In genomic region chr9:121870271-121870670, GRCh38 we compare ENCODE assay signal across 19 cellular contexts.
DNase-seq lines count a peak whose midpoint lies in the region; ATAC-seq and TF ChIP-seq lines count a peak whose summit lies in the region.
"Had no signal": no experiment of that assay in that cellular context is flagged by ENCODE, and none has a peak within 500 bp of the region (broad histone marks: within the 10 kb centered on the region; RNA-seq: fewer than 3 reads in every experiment).

No MANE protein-coding gene starts in this region.

- no peak overlapping the region for H3K4me3 Mint-ChIP-seq in osteocyte (ENCODE audit: unreplicated experiment)
- H3K4me3 Mint-ChIP-seq in HFFc6, result no peak overlapping the region
- H3K4me3 Mint-ChIP-seq: B cell; CD4-positive, CD25-positive, alpha-beta regulatory T cell; CD8-positive, alpha-beta T cell had no signal

- H3K9me3 Mint-ChIP-seq in osteocyte (ENCODE audit: unreplicated experiment) (no peaks in the 10 kb centered on the region), HFFc6 (no peaks in the 10 kb centered on the region)
- H3K9me3 Mint-ChIP-seq: CD8-positive, alpha-beta T cell had no signal

- peaks cover 1% of the 10 kb centered on the region for H3K4me1 Mint-ChIP-seq in osteocyte (ENCODE audit: unreplicated experiment)
- H3K4me1 Mint-ChIP-seq in HFFc6 (ENCODE audit: low read depth), result peaks cover 16% of the 10 kb centered on the region
- H3K4me1 Mint-ChIP-seq: B cell; CD4-positive, CD25-positive, alpha-beta regulatory T cell had no signal

- intact Hi-C loops in cardiac septum (cut with DNase I) (no loop called here), heart right ventricle (cut with DNase I) (loop anchor here in 2 of 10 donors (10.0 kb wide), 2 partner anchors 115 to 185 kb away; no protein-coding TSS in a partner anchor)

- H3K27me3 Mint-ChIP-seq in osteocyte (ENCODE audit: unreplicated experiment) (no peaks in the 10 kb centered on the region), HFFc6 (ENCODE audit: insufficient read depth) (peaks cover 2% of the 10 kb centered on the region; the same call in 1 of the 2 replicates)
- H3K27me3 Mint-ChIP-seq: B cell; CD4-positive, CD25-positive, alpha-beta regulatory T cell had no signal

- H3K27me3 ChIP-seq in heart right ventricle, result no peaks in the 10 kb centered on the region
- H3K27me3 ChIP-seq: BLaER1 had no signal

- peaks cover 0 to 13% (median 0%) of the 10 kb centered on the region in 9 donors for H3K36me3 ChIP-seq in heart right ventricle
- H3K36me3 ChIP-seq: BLaER1 had no signal

- H3K36me3 Mint-ChIP-seq in osteocyte (ENCODE audit: unreplicated experiment) (peaks cover 6% of the 10 kb centered on the region), HFFc6 (ENCODE audit: low read depth) (peaks cover 7% of the 10 kb centered on the region; the same call in 1 of the 2 replicates)
- H3K36me3 Mint-ChIP-seq: CD4-positive, CD25-positive, alpha-beta regulatory T cell; CD8-positive, alpha-beta T cell had no signal

- no peak overlapping the region for H3K4me3 ChIP-seq in heart right ventricle
- no peak overlapping the region for H3K4me3 ChIP-seq in coronary artery
- H3K4me3 ChIP-seq: BLaER1, GM23248 had no signal

- TF ChIP-seq CTCF in heart right ventricle (IDR thresholded peaks at IDR 0.05) (no peak), coronary artery (IDR thresholded peaks at IDR 0.05) (no peak), osteocyte (IDR thresholded peaks at IDR 0.05) (no peak), HFFc6 (IDR thresholded peaks at IDR 0.05) (no peak)

- H3K27ac ChIP-seq in heart right ventricle, result no peak overlapping the region
- H3K27ac ChIP-seq in coronary artery, result no peak overlapping the region
- H3K27ac ChIP-seq: 22Rv1, BLaER1, C4-2B, GM23248 had no signal

- H3K4me1 ChIP-seq in heart right ventricle, result no peaks in the 10 kb centered on the region
- H3K4me1 ChIP-seq: BLaER1, Caco-2 had no signal

- H3K27ac Mint-ChIP-seq in osteocyte (ENCODE audit: unreplicated experiment) (no peak overlapping the region), HFFc6 (no peak overlapping the region)
- H3K27ac Mint-ChIP-seq: B cell; CD4-positive, CD25-positive, alpha-beta regulatory T cell; CD8-positive, alpha-beta T cell had no signal

- 97 to 98% methylated on average over 10 of the region's 10 CpGs for WGBS in heart right ventricle, 2 donors

- DNase-seq in cardiac septum (ENCODE audit: low spot score), result peak; percentile 62
- no peak for DNase-seq in heart right ventricle
- peak; percentile 43 for DNase-seq in coronary artery (ENCODE audit: low spot score)
- peak; percentile 49 for DNase-seq in osteocyte (ENCODE audit: extremely low spot score, unreplicated experiment)
- DNase-seq in activated CD8-positive, alpha-beta memory T cell treated with anti-CD3 and anti-CD28 coated beads for 24 hours, result no peak
- no peak for DNase-seq in HFFc6
- DNase-seq: Caco-2; CD4-positive, CD25-positive, alpha-beta regulatory T cell; CD8-positive, alpha-beta T cell; DMS153; DND-41; GM23248; H7; HCEC 1CT had no signal

- ATAC-seq in heart right ventricle (no peak), GM21825 (IDR thresholded peaks at IDR 0.05; ENCODE audit: unreplicated experiment) (no peak)
- ATAC-seq: CD8-positive, alpha-beta T cell had no signal

- H3K9me3 ChIP-seq in heart right ventricle, result no peaks in the 10 kb centered on the region
- H3K9me3 ChIP-seq: BLaER1, Caco-2 had no signal

Comparison
In these comparisons a context has a peak if more than half of its experiments do, and no peak if none do; other contexts are left out.
1. DNase-seq: peak in cardiac septum (single experiment), coronary artery (single experiment) and osteocyte (single experiment); none in heart right ventricle (0 of 2), activated CD8-positive, alpha-beta memory T cell treated with anti-CD3 and anti-CD28 coated beads for 24 hours (single experiment) and HFFc6 (single experiment).